Comparison of ENCODE assay signal across 17 cellular contexts in genomic region chr6:149860834-149861602, GRCh38. TPM values are rescaled to one million over a fixed set of nuclear protein-coding genes. Genes with fewer than 3 reads are reported as not detected.
A peak's percentile ranks its signal among the peaks of the same experiment; 100 is the strongest.
DNase-seq lines count a peak whose midpoint lies in the region; ATAC-seq and TF ChIP-seq lines count a peak whose summit lies in the region.
"Had no signal": no experiment of that assay in that cellular context is flagged by ENCODE, and none has a peak within 500 bp of the region (broad histone marks: within the 10 kb centered on the region; RNA-seq: fewer than 3 reads in every experiment).

No MANE protein-coding gene starts in this region.

- no peak for TF ChIP-seq RAD21 in liver (IDR thresholded peaks at IDR 0.05)

- ATAC-seq in CD4-positive, alpha-beta T cell (ENCODE audit: poor library complexity): no peak
- no peak for ATAC-seq in stimulated activated effector memory CD8-positive, alpha-beta T cell treated with anti-CD3 and anti-CD28 coated beads, Interleukin-12 subunit alpha, Interleukin-12 subunit beta, amount 100 ng/mL, for 72 hours

- no peaks in the 10 kb centered on the region for H3K27me3 ChIP-seq in CD4-positive, alpha-beta T cell (ENCODE audit: control insufficient read depth, insufficient read depth, low read length)
- no peaks in the 10 kb centered on the region for H3K27me3 ChIP-seq in liver (ENCODE audit: control insufficient read depth in 4 of 4, insufficient read depth in 4 of 4, low read length in 3 of 4)

- H3K4me3 ChIP-seq in LNCaP clone FGC (ENCODE audit: low read depth, low read length): no peak overlapping the region
- no peak overlapping the region for H3K4me3 ChIP-seq in liver (ENCODE audit: low read depth in 1 of 3, low read length in 3 of 3)
- H3K4me3 ChIP-seq: thoracic aorta had no signal

- peaks cover 5% of the 10 kb centered on the region for H3K4me1 Mint-ChIP-seq in CD4-positive, alpha-beta T cell (ENCODE audit: low read depth)
- peaks cover 6% of the 10 kb centered on the region for H3K4me1 Mint-ChIP-seq in stimulated activated effector memory CD8-positive, alpha-beta T cell treated with anti-CD3 and anti-CD28 coated beads, Interleukin-12 subunit alpha, Interleukin-12 subunit beta, amount 100 ng/mL, for 72 hours

- 76% methylated on average over 14 of the region's 14 CpGs for WGBS in liver

- H3K27ac ChIP-seq in CD4-positive, alpha-beta T cell (ENCODE audit: low read depth, low read length): no peak overlapping the region
- H3K27ac ChIP-seq in angular gyrus (ENCODE audit: low read depth, low read length): peak overlapping the region; percentile 34
- peak overlapping the region; percentile 47 to 91 for H3K27ac ChIP-seq in liver (ENCODE audit: low read depth in 1 of 2, low read length in 2 of 2)
- H3K27ac ChIP-seq: thoracic aorta had no signal

- POLR2A ChIA-PET in CD4-positive, alpha-beta T cell (lab: Charles Lee): no interaction called here

- intact Hi-C loops in CD4-positive, alpha-beta T cell (cut with DNase I, micrococcal nuclease): loop anchor here in 1 of 2 experiments (5.0 to 10.0 kb wide), 3 partner anchors 106 to 294 kb away; partner anchors contain the start of genes GINM1 and KATNA1

- no peak for TF ChIP-seq POLR2A in erythroblast (IDR thresholded peaks at IDR 0.05; ENCODE audit: low read length)

- H3K9me3 ChIP-seq in CD4-positive, alpha-beta T cell (ENCODE audit: control insufficient read depth, low read length): no peaks in the 10 kb centered on the region
- H3K9me3 ChIP-seq in liver (ENCODE audit: control insufficient read depth in 4 of 4, low read length in 3 of 4): no peaks in the 10 kb centered on the region
- H3K9me3 ChIP-seq: thoracic aorta had no signal

- no peak overlapping the region for H3K9ac ChIP-seq in liver (ENCODE audit: low read depth in 1 of 2, low read length in 2 of 2)

- H3K27me3 Mint-ChIP-seq in CD4-positive, alpha-beta T cell: peaks cover 30% of the 10 kb centered on the region

- H3K36me3 ChIP-seq in liver (ENCODE audit: control insufficient read depth in 4 of 4, insufficient read depth in 3 of 4, low read depth in 1 of 4, low read length in 3 of 4): no peaks in the 10 kb centered on the region
- H3K36me3 ChIP-seq: thoracic aorta had no signal

- CTCF ChIA-PET in CD4-positive, alpha-beta T cell (lab: Charles Lee): no interaction called here

- no peaks in the 10 kb centered on the region for H3K9me3 Mint-ChIP-seq in CD4-positive, alpha-beta T cell
- no peaks in the 10 kb centered on the region for H3K9me3 Mint-ChIP-seq in stimulated activated effector memory CD8-positive, alpha-beta T cell treated with anti-CD3 and anti-CD28 coated beads, Interleukin-12 subunit alpha, Interleukin-12 subunit beta, amount 100 ng/mL, for 72 hours
- H3K9me3 Mint-ChIP-seq: activated naive CD4-positive, alpha-beta T cell treated with anti-CD3 and anti-CD28 coated beads, Interleukin-2, amount 10 ng/mL, durations not matched to agents 7 days and 5 days; endodermal cell had no signal

- peak overlapping the region; percentile 37 for H3K4me3 Mint-ChIP-seq in CD4-positive, alpha-beta T cell
- H3K4me3 Mint-ChIP-seq in stimulated activated effector memory CD8-positive, alpha-beta T cell treated with anti-CD3 and anti-CD28 coated beads, Interleukin-12 subunit alpha, Interleukin-12 subunit beta, amount 100 ng/mL, for 72 hours: no peak overlapping the region
- H3K4me3 Mint-ChIP-seq: endodermal cell had no signal

- no peak for DNase-seq in CD4-positive, alpha-beta T cell
- DNase-seq in LNCaP clone FGC (ENCODE audit: low read depth) (no peak), erythroblast (lab: John Stamatoyannopoulos, UW) (no peak), DMS79 (lab: John Stamatoyannopoulos, UW) (no peak)
- DNase-seq in stimulated activated effector memory CD8-positive, alpha-beta T cell treated with anti-CD3 and anti-CD28 coated beads, Interleukin-12 subunit alpha, Interleukin-12 subunit beta, amount 100 ng/mL, for 72 hours (ENCODE audit: low spot score in 2 of 2): no peak
- DNase-seq in activated T-cell treated with anti-CD3 and anti-CD28 coated beads, Interleukin-2, amount 50 U/mL, for 48 hours: no peak
- DNase-seq: activated CD4-positive, alpha-beta T cell treated with anti-CD3 and anti-CD28 coated beads for 1 hour; activated naive CD4-positive, alpha-beta T cell treated with anti-CD3 and anti-CD28 coated beads, Interleukin-2, amount 10 ng/mL, durations not matched to agents 7 days and 5 days; DMS79 treated with DMSO at 0.1 percent for 48 hours; endodermal cell; NCI-H1048; posterior cingulate gyrus; RPMI8226; stimulated activated CD4-positive, alpha-beta T cell treated with anti-CD3 and anti-CD28 coated beads, Interleukin-4, amount 100 ng/mL, for 4 hours had no signal

- no peak for TF ChIP-seq CTCF in CD4-positive, alpha-beta T cell (IDR thresholded peaks at IDR 0.05)
- TF ChIP-seq CTCF in LNCaP clone FGC (IDR thresholded peaks at IDR 0.05; ENCODE audit: control insufficient read depth, extremely low read depth, insufficient read depth) (0 out of 2 replicates have a peak, but pooled peaks have one; percentile 5), liver (IDR thresholded peaks at IDR 0.05; ENCODE audit: low read depth, low read length, missing input control) (no peak)

- no peak overlapping the region for H3K27ac Mint-ChIP-seq in CD4-positive, alpha-beta T cell
- H3K27ac Mint-ChIP-seq in stimulated activated effector memory CD8-positive, alpha-beta T cell treated with anti-CD3 and anti-CD28 coated beads, Interleukin-12 subunit alpha, Interleukin-12 subunit beta, amount 100 ng/mL, for 72 hours: no peak overlapping the region
- H3K27ac Mint-ChIP-seq: activated naive CD4-positive, alpha-beta T cell treated with anti-CD3 and anti-CD28 coated beads, Interleukin-2, amount 10 ng/mL, durations not matched to agents 7 days and 5 days; endodermal cell had no signal

- H3K4me1 ChIP-seq in liver (ENCODE audit: control insufficient read depth in 4 of 4, insufficient read depth in 4 of 4, low read length in 3 of 4): peaks cover 1 to 34% (median 17%) of the 10 kb centered on the region in 4 donors

- no peaks in the 10 kb centered on the region for H3K36me3 Mint-ChIP-seq in CD4-positive, alpha-beta T cell (ENCODE audit: low read depth)
- H3K36me3 Mint-ChIP-seq in stimulated activated effector memory CD8-positive, alpha-beta T cell treated with anti-CD3 and anti-CD28 coated beads, Interleukin-12 subunit alpha, Interleukin-12 subunit beta, amount 100 ng/mL, for 72 hours: peaks cover 6% of the 10 kb centered on the region
- H3K36me3 Mint-ChIP-seq: activated naive CD4-positive, alpha-beta T cell treated with anti-CD3 and anti-CD28 coated beads, Interleukin-2, amount 10 ng/mL, durations not matched to agents 7 days and 5 days had no signal

TF ChIP-seq in liver, 16 proteins besides CTCF, POLR2A, EP300 and RAD21:
- TF ChIP-seq HNF4A (conservative IDR thresholded peaks at IDR 0.05) (peak in 1 of 2 donors; percentile 12), YY1 (IDR thresholded peaks at IDR 0.05) (no peak), SP1 (IDR thresholded peaks at IDR 0.05) (peak; percentile 78), RXRA (IDR thresholded peaks at IDR 0.05) (peak; percentile 36 to 79)

RNA-seq across cellular contexts. Expression of gene LRP11, which starts 3.1 kb away (rescaled TPM):
- total RNA-seq in CD4-positive, alpha-beta T cell: under 1 TPM; 0.75 to 0.99 TPM
- 10 to 100 TPM in 1 of 2 donors, 1 to 10 TPM in 1; 7.2 to 13.3 TPM for total RNA-seq in liver
- 1 to 10 TPM; 3.4 to 4.8 TPM for polyA plus RNA-seq in liver

RNA-seq across cellular contexts. Expression of gene RAET1E, which starts 36.9 kb away (rescaled TPM):
- not detected for total RNA-seq in CD4-positive, alpha-beta T cell
- total RNA-seq in liver: not detected
- not detected for polyA plus RNA-seq in liver
- total RNA-seq: endodermal cell, thoracic aorta had no signal

Comparison
In these comparisons a context has a peak if more than half of its experiments do, and no peak if none do; other contexts are left out.
1. RNA of gene LRP11, which starts 3.1 kb away (total RNA-seq): 7.2 to 13.3 TPM in liver; 0.75 to 0.99 TPM in CD4-positive, alpha-beta T cell; every median in the first group is over 4 times any median in the second.